In the genomic region with DNA sequence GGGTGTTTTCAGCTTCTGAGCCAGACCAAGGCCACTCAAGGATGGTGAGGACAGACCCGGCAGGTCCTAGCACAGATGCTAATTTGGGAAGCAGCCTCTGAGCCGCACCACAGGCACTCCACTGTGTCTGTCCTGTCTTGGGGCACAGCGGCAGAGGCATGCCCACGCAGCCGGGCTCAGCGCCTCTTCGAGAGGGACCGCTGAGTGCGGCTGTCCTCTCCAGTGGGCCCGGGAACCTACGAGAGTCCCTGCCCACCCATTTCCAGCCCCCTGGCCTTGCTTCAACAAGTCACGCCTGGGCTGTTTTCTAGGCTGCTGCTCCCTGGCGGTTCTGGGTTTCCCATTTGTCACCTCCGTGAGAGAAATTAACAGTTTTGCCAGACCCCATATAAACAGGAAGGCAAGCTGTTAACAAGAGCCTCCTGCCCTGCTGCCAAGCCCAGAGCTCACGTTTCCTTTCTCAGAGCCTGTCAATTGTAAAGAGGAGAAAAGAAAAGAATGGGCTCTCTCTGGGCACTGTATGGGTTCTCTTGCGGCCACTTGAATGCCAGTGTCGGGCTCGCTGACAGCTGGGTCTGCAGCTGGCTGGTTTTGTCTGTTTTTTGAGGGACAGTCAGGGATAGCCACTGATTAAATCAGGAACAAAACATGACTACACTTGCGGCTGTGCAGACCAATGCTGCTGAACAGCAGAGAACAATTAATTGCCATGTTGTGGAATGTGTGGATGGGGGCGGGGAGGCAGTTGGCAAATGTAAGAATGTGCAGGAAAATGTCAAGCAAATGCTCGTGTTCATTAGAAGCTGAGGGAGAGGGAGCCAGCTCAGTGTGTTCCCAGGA, we compare ENCODE assay signal across 8 cellular contexts. TPM values are rescaled to one million over a fixed set of nuclear protein-coding genes. Genes with fewer than 3 reads are reported as not detected.
DNase-seq lines count a peak whose midpoint lies in the region; ATAC-seq, FAIRE-seq and TF ChIP-seq lines count a peak whose summit lies in the region.

No MANE protein-coding gene starts in this region.

- no peak for TF ChIP-seq CTCF in D721Med (IDR thresholded peaks at IDR 0.05; ENCODE audit: insufficient read depth, missing control alignments)

- POLR2A ChIA-PET in naive thymus-derived CD8-positive, alpha-beta T cell (lab: Charles Lee) = no interaction called here

- no peaks in the 10 kb centered on the region for H3K27me3 ChIP-seq in duodenal mucosa (ENCODE audit: control insufficient read depth in 1 of 2, insufficient read depth in 2 of 2, low read length in 2 of 2)

- DNase-seq in AG20443 (ENCODE audit: low spot score) = peak; percentile 56
- DNase-seq in NCI-H1694 treated with DMSO at 0.1 percent for 48 hours (lab: John Stamatoyannopoulos, UW) = peak; percentile 68
- DNase-seq in naive thymus-derived CD8-positive, alpha-beta T cell = peak in 1 of 10 donors; percentile 7
- DNase-seq in HUDEP-2 (lab: John Stamatoyannopoulos, UW; ENCODE audit: unreplicated experiment in 76 of 76) = no peak
- no peak for DNase-seq in D721Med (ENCODE audit: insufficient read length, low spot score)
- no peak for DNase-seq in activated CD4-positive, alpha-beta T cell treated with anti-CD3 and anti-CD28 coated beads for 1 hour

- H3K27me3 Mint-ChIP-seq in naive thymus-derived CD8-positive, alpha-beta T cell = peaks cover 0 to 10% (median 2%) of the 10 kb centered on the region in 5 donors

- no peaks in the 10 kb centered on the region for H3K9me3 ChIP-seq in duodenal mucosa (ENCODE audit: control insufficient read depth in 1 of 2, low read length in 2 of 2)

- H3K4me3 Mint-ChIP-seq in naive thymus-derived CD8-positive, alpha-beta T cell = peak overlapping the region; percentile 12 to 66 (median 56)

- H3K27ac ChIP-seq in duodenal mucosa (ENCODE audit: low read depth, low read length) = peak overlapping the region; percentile 39

- no peak for FAIRE-seq in D721Med (lab: Jason Lieb, UNC)

- H3K36me3 ChIP-seq in duodenal mucosa (ENCODE audit: control insufficient read depth in 1 of 2, insufficient read depth in 2 of 2, low read length in 2 of 2) = no peaks in the 10 kb centered on the region

- no peaks in the 10 kb centered on the region for H3K9me3 Mint-ChIP-seq in naive thymus-derived CD8-positive, alpha-beta T cell

- peak in 1 of 2 donors; percentile 44 for ATAC-seq in naive thymus-derived CD8-positive, alpha-beta T cell
- no peak for ATAC-seq in GM18868 (IDR thresholded peaks at IDR 0.05; ENCODE audit: unreplicated experiment)

- H3K4me3 ChIP-seq in duodenal mucosa (ENCODE audit: low read depth in 1 of 2, low read length in 2 of 2) = peak overlapping the region in 1 of 2 donors; percentile 29

- no peaks in the 10 kb centered on the region for H3K36me3 Mint-ChIP-seq in naive thymus-derived CD8-positive, alpha-beta T cell

- H3K9ac ChIP-seq in duodenal mucosa (ENCODE audit: low read depth in 1 of 2, low read length in 2 of 2) = peak overlapping the region in 1 of 2 donors; percentile 34

- peaks cover 6 to 7% of the 10 kb centered on the region in 2 donors for H3K4me1 ChIP-seq in duodenal mucosa (ENCODE audit: control insufficient read depth in 1 of 2, insufficient read depth in 2 of 2, low read length in 2 of 2)

- H3K27ac Mint-ChIP-seq in naive thymus-derived CD8-positive, alpha-beta T cell = peak overlapping the region in 1 of 10 donors; percentile 13

- peaks cover 3 to 20% (median 10%) of the 10 kb centered on the region in 4 donors for H3K4me1 Mint-ChIP-seq in naive thymus-derived CD8-positive, alpha-beta T cell

RNA-seq across cellular contexts. Expression of gene TMEM17, which starts 30.6 kb away (rescaled TPM):
- total RNA-seq in naive thymus-derived CD8-positive, alpha-beta T cell = not detected
- polyA plus RNA-seq in naive thymus-derived CD8-positive, alpha-beta T cell = not detected

Comparison
In these comparisons a context has a peak if more than half of its experiments do, and no peak if none do; other contexts are left out.
1. DNase-seq: peak in AG20443 (single experiment) and NCI-H1694 treated with DMSO at 0.1 percent for 48 hours (single experiment); none in HUDEP-2 (0 of 76), D721Med (single experiment) and activated CD4-positive, alpha-beta T cell treated with anti-CD3 and anti-CD28 coated beads for 1 hour (single experiment).